In genomic region chr11:120057595-120058581, GRCh38 we compare ENCODE assay signal across 14 cellular contexts.
DNase-seq lines count a peak whose midpoint lies in the region; ATAC-seq and TF ChIP-seq lines count a peak whose summit lies in the region.
"Had no signal": no experiment of that assay in that cellular context is flagged by ENCODE, and none has a peak within 500 bp of the region (broad histone marks: within the 10 kb centered on the region; RNA-seq: fewer than 3 reads in every experiment).

No MANE protein-coding gene starts in this region.

- H3K9ac ChIP-seq in Loucy (ENCODE audit: low read depth, low read length, poor library complexity, severe bottlenecking) = peak overlapping the region; percentile 57
- H3K9ac ChIP-seq in mesenchymal stem cell (ENCODE audit: low read length) = no peak overlapping the region

- no peaks in the 10 kb centered on the region for H4K20me1 ChIP-seq in Loucy (ENCODE audit: insufficient read depth, low read length, poor library complexity, severe bottlenecking)

- H3K23ac ChIP-seq in mesenchymal stem cell (ENCODE audit: low read length in 2 of 2) = no peak overlapping the region

- H3K79me1 ChIP-seq in mesenchymal stem cell (replicated peaks; ENCODE audit: low read length, poor library complexity, severe bottlenecking) = no peaks in the 10 kb centered on the region

- no peak overlapping the region for H4K91ac ChIP-seq in mesenchymal stem cell (ENCODE audit: low read length)

- H3K27me3 ChIP-seq in Loucy (ENCODE audit: insufficient read depth, low read length, poor library complexity, severe bottlenecking) = no peaks in the 10 kb centered on the region
- H3K27me3 ChIP-seq in breast epithelium = peaks cover 0 to 4% of the 10 kb centered on the region in 2 donors
- peaks cover 33 to 52% of the 10 kb centered on the region in 2 experiments for H3K27me3 ChIP-seq in mesenchymal stem cell (ENCODE audit: control insufficient read depth in 1 of 2, insufficient read depth in 1 of 2, low read length in 2 of 2)
- no peaks in the 10 kb centered on the region for H3K27me3 ChIP-seq in testis

- no peak for TF ChIP-seq POLR2A in breast epithelium (IDR thresholded peaks at IDR 0.05)
- TF ChIP-seq POLR2A in testis (IDR thresholded peaks at IDR 0.05) = no peak

- no peak overlapping the region for H3K14ac ChIP-seq in mesenchymal stem cell (ENCODE audit: low read length in 2 of 2)

- peaks cover 4% of the 10 kb centered on the region; the same call in 1 of the 2 replicates for H3K79me2 ChIP-seq in Loucy (ENCODE audit: insufficient read depth, low read length)

- no peak overlapping the region for H2BK120ac ChIP-seq in mesenchymal stem cell (ENCODE audit: low read depth, low read length)

- H3F3A ChIP-seq in Loucy (ENCODE audit: low read depth) = no peaks in the 10 kb centered on the region

- no peak overlapping the region for H2AK5ac ChIP-seq in mesenchymal stem cell (ENCODE audit: low read length, severe bottlenecking)

- intact Hi-C loops in breast epithelium (cut with DNase I; ENCODE audit: low total_unique reads) (no loop called here), testis (cut with DNase I; ENCODE audit: low total_unique reads) (no loop called here)

- H3K4me1 ChIP-seq in Loucy (ENCODE audit: insufficient read depth, low read length, poor library complexity, severe bottlenecking) (peaks cover 35% of the 10 kb centered on the region), breast epithelium (peaks cover 0 to 8% of the 10 kb centered on the region in 2 donors), mesenchymal stem cell (ENCODE audit: control insufficient read depth, insufficient read depth, low read depth, low read length) (peaks cover 1% of the 10 kb centered on the region), testis (no peaks in the 10 kb centered on the region)

- H3K4me3 ChIP-seq in Loucy (ENCODE audit: low read length, poor library complexity, severe bottlenecking) = peak overlapping the region; percentile 64
- H3K4me3 ChIP-seq in breast epithelium = no peak overlapping the region
- no peak overlapping the region for H3K4me3 ChIP-seq in mesenchymal stem cell (ENCODE audit: insufficient read depth in 1 of 2, low read depth in 1 of 2, low read length in 2 of 2)
- H3K4me3 ChIP-seq in testis = no peak overlapping the region

- H2BK12ac ChIP-seq in mesenchymal stem cell (ENCODE audit: low read length in 2 of 2) = no peak overlapping the region

- H3K18ac ChIP-seq in mesenchymal stem cell (ENCODE audit: low read depth in 1 of 2, low read length in 2 of 2) = no peak overlapping the region

- no peak overlapping the region for H3K4ac ChIP-seq in mesenchymal stem cell (ENCODE audit: low read depth in 1 of 2, low read length in 2 of 2)

- H3K9me3 ChIP-seq in Loucy (ENCODE audit: insufficient read depth, low read depth, low read length) (no peaks in the 10 kb centered on the region), breast epithelium (no peaks in the 10 kb centered on the region), mesenchymal stem cell (ENCODE audit: control insufficient read depth, low read length) (peaks cover 10% of the 10 kb centered on the region), testis (no peaks in the 10 kb centered on the region)

- TF ChIP-seq CTCF in Loucy (conservative IDR thresholded peaks at IDR 0.05; ENCODE audit: low read length) (no peak), breast epithelium (IDR thresholded peaks at IDR 0.05) (no peak), testis (IDR thresholded peaks at IDR 0.05) (no peak)

- H2BK15ac ChIP-seq in mesenchymal stem cell (ENCODE audit: low read depth, poor library complexity, severe bottlenecking) = no peak overlapping the region

- H3K4me2 ChIP-seq in Loucy (ENCODE audit: low read depth, low read length, poor library complexity, severe bottlenecking) = peak overlapping the region; percentile 65
- no peak overlapping the region for H3K4me2 ChIP-seq in mesenchymal stem cell (ENCODE audit: low read length, poor library complexity, severe bottlenecking)

- H3K27ac ChIP-seq in breast epithelium (peak overlapping the region; percentile 66 to 81), mesenchymal stem cell (ENCODE audit: low read length, poor library complexity, severe bottlenecking) (no peak overlapping the region), testis (no peak overlapping the region)
- H3K27ac ChIP-seq: C4-2B had no signal

- 38% methylated on average over 18 of the region's 18 CpGs for WGBS in mesenchymal stem cell
- 81 to 86% methylated on average over 17 to 18 of the region's 18 CpGs for WGBS in testis, 2 donors

- H2BK5ac ChIP-seq in mesenchymal stem cell (ENCODE audit: low read depth, low read length, poor library complexity, severe bottlenecking) = no peak overlapping the region

- no peak overlapping the region for H4K8ac ChIP-seq in mesenchymal stem cell (ENCODE audit: low read length)

- no peaks in the 10 kb centered on the region for H3K36me3 ChIP-seq in Loucy (ENCODE audit: insufficient read depth, low read length)
- H3K36me3 ChIP-seq in breast epithelium = no peaks in the 10 kb centered on the region
- no peaks in the 10 kb centered on the region for H3K36me3 ChIP-seq in mesenchymal stem cell (ENCODE audit: control insufficient read depth in 1 of 2, insufficient read depth in 2 of 2, low read depth in 1 of 2, low read length in 2 of 2)
- H3K36me3 ChIP-seq in testis (ENCODE audit: low read depth, missing control alignments) = no peaks in the 10 kb centered on the region

- ATAC-seq in HG02852 (IDR thresholded peaks at IDR 0.05; ENCODE audit: unreplicated experiment) (no peak), HG02571 (IDR thresholded peaks at IDR 0.05; ENCODE audit: unreplicated experiment) (no peak)
- ATAC-seq: stimulated activated memory B cell treated with anti-CD40 and anti-IgM and Interleukin-4, amounts not matched to agents 10 μg/mL and 1 μg/mL and 100 μg/mL, for 72 hours had no signal

- DNase-seq in Daoy (ENCODE audit: low read depth) (peak; percentile 80), breast epithelium (ENCODE audit: low spot score in 2 of 2) (peak in 1 of 2 donors; percentile 18), mesenchymal stem cell (peak; percentile 38), testis (no peak)
- DNase-seq in NK-92 treated with Interleukin-12 subunit alpha and Interleukin-12 subunit beta, amount 100 ng/mL, for 24 hours (lab: John Stamatoyannopoulos, UW) = no peak
- DNase-seq: hippocampal formation; naive B cell; NCI-H2029; stimulated activated CD4-positive, alpha-beta T cell treated with anti-CD3 and anti-CD28 coated beads, Interleukin-12 subunit alpha, Interleukin-12 subunit beta, amount 100 ng/mL, for 4 hours had no signal

- H2AFZ ChIP-seq in Loucy (ENCODE audit: low read length) = peak overlapping the region; percentile 7; the same call in 1 of the 2 replicates
- H2AFZ ChIP-seq in mesenchymal stem cell (ENCODE audit: low read depth, low read length) = no peak overlapping the region

- H3K9me2 ChIP-seq in Loucy (replicated peaks; ENCODE audit: low read depth, low read length) = no peaks in the 10 kb centered on the region

Comparison
In these comparisons a context has a peak if more than half of its experiments do, and no peak if none do; other contexts are left out.
1. DNase-seq: peak in Daoy (single experiment) and mesenchymal stem cell (single experiment); none in NK-92 treated with Interleukin-12 subunit alpha and Interleukin-12 subunit beta, amount 100 ng/mL, for 24 hours (single experiment) and testis (single experiment).
2. H3K27ac ChIP-seq: peak in breast epithelium (2 of 2); none in mesenchymal stem cell (single experiment) and testis (0 of 2).